19 cellular contexts compared by ENCODE assay signal in genomic region chr6:12529364-12530019, GRCh38.
DNase-seq lines count a peak whose midpoint lies in the region; ATAC-seq and TF ChIP-seq lines count a peak whose summit lies in the region.
"Had no signal": no experiment of that assay in that cellular context is flagged by ENCODE, and none has a peak within 500 bp of the region (broad histone marks: within the 10 kb centered on the region; RNA-seq: fewer than 3 reads in every experiment).

No MANE protein-coding gene starts in this region.

- CTCF ChIA-PET in PC-9 (lab: Charles Lee), result no interaction called here

- no peak for TF ChIP-seq CTCF in H9 (conservative IDR thresholded peaks at IDR 0.05)
- no peak for TF ChIP-seq CTCF in PC-9 (conservative IDR thresholded peaks at IDR 0.05)
- TF ChIP-seq CTCF in spleen (IDR thresholded peaks at IDR 0.05 in 8 of 11, conservative IDR thresholded peaks at IDR 0.05 in 3 of 11), result no peak

- H3K27ac ChIP-seq in H9 (ENCODE audit: insufficient read length, low read depth, low read length) (no peak overlapping the region), PC-9 (no peak overlapping the region), spleen (peak overlapping the region in 7 of 8 donors; percentile 46 to 73 (median 67)), caudate nucleus (ENCODE audit: low read depth, low read length) (no peak overlapping the region)
- H3K27ac ChIP-seq: KMS-11 had no signal

- H3K27me3 Mint-ChIP-seq in H9 (ENCODE audit: low read depth), result no peaks in the 10 kb centered on the region; the same call in 1 of the 2 replicates

- no peak overlapping the region for H3T11ph ChIP-seq in H9 (ENCODE audit: low read length)

- no TSS peak for BruUV-seq in PC-9 (replicated peaks; lab: Mats Ljungman, UMichigan)

- no peaks in the 10 kb centered on the region for H3K9me2 ChIP-seq in PC-9 (ENCODE audit: insufficient read depth)

- H3K36me3 ChIP-seq in PC-9 (ENCODE audit: low read depth) (no peaks in the 10 kb centered on the region), spleen (no peaks in the 10 kb centered on the region)

- H2BK120ac ChIP-seq in H9 (ENCODE audit: low read depth, low read length, poor library complexity, severe bottlenecking), result no peak overlapping the region

- no peak overlapping the region for H3K27ac Mint-ChIP-seq in H9
- H3K27ac Mint-ChIP-seq: CD14-positive monocyte had no signal

- no peak overlapping the region for H2BK5ac ChIP-seq in H9 (ENCODE audit: insufficient read length, low read length)

- H3K4me3 ChIP-seq in PC-9 (no peak overlapping the region), spleen (no peak overlapping the region)

- H3K4ac ChIP-seq in H9 (ENCODE audit: low read depth, low read length), result no peak overlapping the region

- H3K56ac ChIP-seq in H9 (ENCODE audit: insufficient read length, low read depth, low read length), result no peak overlapping the region

- no peak overlapping the region for H3K23ac ChIP-seq in H9 (ENCODE audit: insufficient read length, low read depth, low read length)

- H3K27me3 ChIP-seq in H9 (ENCODE audit: insufficient read depth, low read length) (no peaks in the 10 kb centered on the region), PC-9 (ENCODE audit: insufficient read depth, low read depth) (no peaks in the 10 kb centered on the region), spleen (replicated peaks in 1 of 7) (peaks cover 0 to 5% (median 0%) of the 10 kb centered on the region in 7 donors)

- no peaks in the 10 kb centered on the region for H3K4me1 ChIP-seq in H9 (ENCODE audit: insufficient read depth, low read length)
- no peaks in the 10 kb centered on the region for H3K4me1 ChIP-seq in PC-9 (replicated peaks; ENCODE audit: insufficient read depth)
- H3K4me1 ChIP-seq in spleen, result peaks cover 0 to 3% (median 0%) of the 10 kb centered on the region in 6 donors

- POLR2A ChIA-PET in PC-9 (lab: Charles Lee; ENCODE audit: unreplicated experiment), result no interaction called here

- no peaks in the 10 kb centered on the region for H3K9me3 ChIP-seq in H9 (ENCODE audit: control insufficient read depth, low read depth, low read length)
- no peaks in the 10 kb centered on the region for H3K9me3 ChIP-seq in PC-9 (ENCODE audit: insufficient read depth, low read depth)
- H3K9me3 ChIP-seq in spleen, result peaks cover 0 to 4% (median 0%) of the 10 kb centered on the region in 8 donors

- H3K4me1 Mint-ChIP-seq in H9, result peaks cover 5 to 17% of the 10 kb centered on the region in 2 experiments
- H3K4me1 Mint-ChIP-seq: CD14-positive monocyte had no signal

- H2BK12ac ChIP-seq in H9 (ENCODE audit: insufficient read length, low read depth, low read length), result no peak overlapping the region

- H3K14ac ChIP-seq in H9 (ENCODE audit: insufficient read depth, low read length), result no peak overlapping the region

- H2BK20ac ChIP-seq in H9 (ENCODE audit: low read depth, low read length, poor library complexity, severe bottlenecking), result no peak overlapping the region

- H2BK15ac ChIP-seq in H9 (ENCODE audit: low read depth, low read length), result no peak overlapping the region

- H3K4me3 Mint-ChIP-seq in H9, result no peak overlapping the region
- H3K4me3 Mint-ChIP-seq: CD14-positive monocyte had no signal

- H3K4me2 ChIP-seq in H9 (ENCODE audit: insufficient read depth, insufficient read length, low read length), result no peak overlapping the region
- no peak overlapping the region for H3K4me2 ChIP-seq in PC-9
- H3K4me2 ChIP-seq: KMS-11 had no signal

- H3K79me2 ChIP-seq in H9 (ENCODE audit: insufficient read depth, low read length) (no peaks in the 10 kb centered on the region), PC-9 (ENCODE audit: low read depth) (no peaks in the 10 kb centered on the region)

- TF ChIP-seq POLR2A in spleen (IDR thresholded peaks at IDR 0.05), result no peak

- no peaks in the 10 kb centered on the region for H3K23me2 ChIP-seq in H9 (ENCODE audit: insufficient read length, low read depth, low read length, poor library complexity, severe bottlenecking)

- ATAC-seq in left colon, result peak; percentile 64
- ATAC-seq: HCT116, HepG2 had no signal

- 0 out of 7 replicates have a peak, but pooled peaks cover 0 to 4% (median 0%) of the 10 kb centered on the region in 3 experiments for H3K36me3 Mint-ChIP-seq in H9 (ENCODE audit: insufficient read depth in 1 of 3, low read depth in 3 of 3)
- H3K36me3 Mint-ChIP-seq: CD14-positive monocyte had no signal

- H3F3A ChIP-seq in PC-9 (ENCODE audit: insufficient read depth, low read depth), result no peaks in the 10 kb centered on the region

- H2AFZ ChIP-seq in H9 (ENCODE audit: low read length) (no peak overlapping the region), PC-9 (peak overlapping the region; percentile 37; the same call in 1 of the 2 replicates)

- no peaks in the 10 kb centered on the region for H4K20me1 ChIP-seq in H9 (ENCODE audit: control insufficient read depth, insufficient read depth, insufficient read length)
- H4K20me1 ChIP-seq in PC-9 (ENCODE audit: insufficient read depth), result no peaks in the 10 kb centered on the region

- no peak overlapping the region for H4K5ac ChIP-seq in H9 (ENCODE audit: insufficient read length, low read depth, low read length)

- peak; percentile 32 for DNase-seq in H9
- no peak for DNase-seq in PC-9
- DNase-seq in left colon, result no peak
- no peak for DNase-seq in spleen
- DNase-seq in T1000 (lab: John Stamatoyannopoulos, UW), result no peak
- no peak for DNase-seq in caudate nucleus (lab: John Stamatoyannopoulos, UW)
- DNase-seq in HT-29 (ENCODE audit: low spot score), result no peak
- DNase-seq: ACHN, AML-193, DMS153, NCI-H1048, NCI-H1436 treated with DMSO at 0.1 percent for 48 hours, NCI-H2081 treated with DMSO at 0.1 percent for 48 hours, NCI-H524, RPMI8226 had no signal

- intact Hi-C loops in PC-9 (cut with micrococcal nuclease; ENCODE audit: unreplicated experiment), result no loop called here
- intact Hi-C loops in left colon (cut with DNase I, micrococcal nuclease), result no loop called here
- intact Hi-C loops in spleen (cut with DNase I; ENCODE audit: low total_unique reads), result no loop called here

- peaks cover 2% of the 10 kb centered on the region in 2 experiments; a peak in 4 of 5 replicates for H3K9me3 Mint-ChIP-seq in H9

- H4K91ac ChIP-seq in H9 (ENCODE audit: insufficient read length, low read depth, low read length), result no peak overlapping the region

- WGBS in H9 (ENCODE audit: extremely low coverage, insufficient read length, low lambda C conversion rate), result no CpG with 5 or more reads among the region's 9 CpGs
- WGBS in spleen, 5 donors, result 80 to 91% (median 89%) methylated on average over 9 of the region's 9 CpGs

- H3K9ac ChIP-seq in H9 (ENCODE audit: extremely low read depth, insufficient read length, low read length), result no peak overlapping the region
- H3K9ac ChIP-seq: KMS-11 had no signal

- no peak overlapping the region for H2AK5ac ChIP-seq in H9 (ENCODE audit: insufficient read length, low read length)

- H3K18ac ChIP-seq in H9 (ENCODE audit: insufficient read length, low read depth, low read length), result no peak overlapping the region

- H4K8ac ChIP-seq in H9 (replicated peaks; ENCODE audit: insufficient read length, low read depth, low read length), result no peak overlapping the region

- H3K79me1 ChIP-seq in H9 (ENCODE audit: insufficient read depth, low read depth, low read length, poor library complexity, severe bottlenecking), result no peaks in the 10 kb centered on the region

Comparison
In these comparisons a context has a peak if more than half of its experiments do, and no peak if none do; other contexts are left out.
1. H3K27ac ChIP-seq: peak in spleen (7 of 8); none in H9 (single experiment), PC-9 (single experiment) and caudate nucleus (single experiment).